1 cellular context compared by ENCODE assay signal in the genomic region with DNA sequence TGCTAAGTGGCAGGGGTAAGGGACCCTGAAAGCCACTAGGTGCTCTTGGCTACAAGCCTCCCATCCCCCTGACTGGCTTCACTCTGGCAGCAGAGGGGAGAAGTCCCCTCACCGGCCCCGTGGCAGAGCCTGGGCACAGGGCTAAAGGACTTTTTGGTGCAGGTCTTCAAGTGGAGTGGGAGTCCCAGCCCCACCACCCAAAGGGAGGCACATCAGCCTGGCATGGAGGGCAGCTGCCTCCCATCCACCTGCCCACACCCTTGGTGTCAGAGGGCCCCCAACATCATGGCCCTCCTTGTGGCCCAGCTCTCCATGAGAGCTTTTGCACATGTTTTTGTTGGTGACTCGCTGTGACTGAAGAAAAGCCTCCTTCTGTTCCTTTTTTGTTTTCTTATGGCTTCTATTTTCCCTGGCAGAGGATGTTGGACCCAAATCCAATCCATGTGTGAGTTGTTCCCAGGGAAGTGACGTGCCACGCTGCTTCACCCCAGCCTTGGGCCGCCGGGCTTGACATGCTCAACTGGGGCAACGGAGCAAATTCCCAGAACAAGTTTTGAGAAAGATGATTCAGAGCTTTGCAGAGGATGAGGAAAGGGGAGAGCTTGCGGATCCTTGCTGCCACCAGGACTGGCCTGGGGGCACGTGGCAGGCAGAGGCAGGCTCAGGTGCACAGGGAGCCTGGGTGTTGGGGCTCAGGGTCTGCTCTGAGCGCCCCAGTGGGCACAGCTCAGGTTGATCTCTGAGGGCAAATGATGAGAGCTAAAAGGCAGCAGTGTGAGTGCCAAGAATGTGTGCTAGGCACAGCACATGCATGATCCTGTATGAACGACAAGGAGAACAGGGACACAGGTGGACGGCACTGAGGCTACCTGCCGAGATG.
TF ChIP-seq lines count a peak whose summit lies in the region.

No MANE protein-coding gene starts in this region.

TF ChIP-seq in HepG2, 621 proteins besides CTCF, POLR2A, EP300 and RAD21:
- TF ChIP-seq IKZF4 (CRISPR knock-in tag; IDR thresholded peaks at IDR 0.05; ENCODE audit: borderline replicate concordance, low read depth, not compliant biosample characterization): no peak
- TF ChIP-seq, protein P1, sequence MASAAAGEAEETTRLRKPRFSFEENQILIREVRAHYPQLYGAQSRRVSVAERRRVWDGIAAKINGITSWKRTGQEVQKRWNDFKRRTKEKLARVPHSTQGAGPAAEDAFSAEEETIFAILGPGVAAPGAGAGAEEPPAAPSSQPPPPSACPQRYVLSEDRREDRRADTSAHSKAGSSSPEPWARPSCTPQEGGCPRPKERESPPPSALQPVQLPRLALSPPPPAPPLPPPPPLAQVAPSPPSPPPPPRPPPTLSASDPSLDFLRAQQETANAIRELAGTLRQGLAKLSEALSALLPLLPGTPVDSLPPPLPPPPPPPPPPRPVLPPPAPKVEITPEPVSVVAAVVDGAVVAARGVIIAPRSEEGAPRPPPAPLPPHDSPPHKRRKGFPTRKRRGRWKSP (CRISPR knock-in tag; IDR thresholded peaks at IDR 0.05): no peak
- no peak for TF ChIP-seq SCMH1 (CRISPR knock-in tag; IDR thresholded peaks at IDR 0.05; ENCODE audit: borderline replicate concordance)
- TF ChIP-seq, protein P2, sequence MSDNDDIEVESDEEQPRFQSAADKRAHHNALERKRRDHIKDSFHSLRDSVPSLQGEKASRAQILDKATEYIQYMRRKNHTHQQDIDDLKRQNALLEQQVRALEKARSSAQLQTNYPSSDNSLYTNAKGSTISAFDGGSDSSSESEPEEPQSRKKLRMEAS (IDR thresholded peaks at IDR 0.05): no peak
- TF ChIP-seq MXD4 (CRISPR knock-in tag; IDR thresholded peaks at IDR 0.05): no peak
- TF ChIP-seq SMAD9 (CRISPR knock-in tag; IDR thresholded peaks at IDR 0.05): no peak
- no peak for TF ChIP-seq ZFP36L2 (CRISPR knock-in tag; IDR thresholded peaks at IDR 0.05)
- TF ChIP-seq ZNF850 (CRISPR knock-in tag; conservative IDR thresholded peaks at IDR 0.05): no peak
- TF ChIP-seq ZNF569 (CRISPR knock-in tag; IDR thresholded peaks at IDR 0.05; ENCODE audit: borderline replicate concordance): no peak
- no peak for TF ChIP-seq ZNF598 (CRISPR knock-in tag; IDR thresholded peaks at IDR 0.05; ENCODE audit: borderline replicate concordance)
- no peak for TF ChIP-seq ARNT2 (CRISPR knock-in tag; IDR thresholded peaks at IDR 0.05; ENCODE audit: low read depth)
- TF ChIP-seq ZNF619 (CRISPR knock-in tag; IDR thresholded peaks at IDR 0.05): no peak
- no peak for TF ChIP-seq ADNP (CRISPR knock-in tag; IDR thresholded peaks at IDR 0.05)
- TF ChIP-seq SIX1 (CRISPR knock-in tag; IDR thresholded peaks at IDR 0.05; ENCODE audit: borderline replicate concordance): no peak
- no peak for TF ChIP-seq ZNF660 (CRISPR knock-in tag; IDR thresholded peaks at IDR 0.05; ENCODE audit: borderline replicate concordance, low read depth)
